In genomic region chr16:73064227-73064995, GRCh38 we compare ENCODE assay signal across 10 cellular contexts. TPM values are rescaled to one million over a fixed set of nuclear protein-coding genes. Genes with fewer than 3 reads are reported as not detected.
DNase-seq lines count a peak whose midpoint lies in the region; ATAC-seq and TF ChIP-seq lines count a peak whose summit lies in the region.
"Had no signal": no experiment of that assay in that cellular context is flagged by ENCODE, and none has a peak within 500 bp of the region (broad histone marks: within the 10 kb centered on the region; RNA-seq: fewer than 3 reads in every experiment).

No MANE protein-coding gene starts in this region.

- peak overlapping the region in 3 of 4 donors; percentile 22 to 87 (median 41) for H3K27ac ChIP-seq in gastroesophageal sphincter
- H3K27ac ChIP-seq in osteoblast (ENCODE audit: low read depth, low read length) = peak overlapping the region; percentile 92
- H3K27ac ChIP-seq in testis = peak overlapping the region in 1 of 2 donors; percentile 15

- no peak for TF ChIP-seq POLR2A in gastroesophageal sphincter (IDR thresholded peaks at IDR 0.05)
- TF ChIP-seq POLR2A in testis (IDR thresholded peaks at IDR 0.05) = no peak

- peaks cover 0 to 96% (median 26%) of the 10 kb centered on the region in 3 donors for H3K4me1 ChIP-seq in gastroesophageal sphincter
- H3K4me1 ChIP-seq in osteoblast (ENCODE audit: insufficient read depth, low read length) = peaks cover 50% of the 10 kb centered on the region
- peaks cover 11% of the 10 kb centered on the region for H3K4me1 ChIP-seq in testis

- H3K9me3 ChIP-seq in T-helper 17 cell (ENCODE audit: control insufficient read depth, low read length, poor library complexity, severe bottlenecking) (no peaks in the 10 kb centered on the region), gastroesophageal sphincter (no peaks in the 10 kb centered on the region), osteoblast (ENCODE audit: low read depth, low read length) (no peaks in the 10 kb centered on the region), testis (no peaks in the 10 kb centered on the region)

- peak overlapping the region; percentile 69 for H2AFZ ChIP-seq in osteoblast (ENCODE audit: low read length)

- H3K36me3 ChIP-seq in gastroesophageal sphincter = no peaks in the 10 kb centered on the region
- H3K36me3 ChIP-seq in osteoblast (ENCODE audit: insufficient read depth, low read length) = no peaks in the 10 kb centered on the region
- H3K36me3 ChIP-seq in testis (ENCODE audit: low read depth, missing control alignments) = no peaks in the 10 kb centered on the region

- peaks cover 9 to 23% of the 10 kb centered on the region in 2 donors for H3K36me3 Mint-ChIP-seq in CD14-positive monocyte
- H3K36me3 Mint-ChIP-seq in T-helper 17 cell (ENCODE audit: low read depth) = no peaks in the 10 kb centered on the region

- H3K9me3 Mint-ChIP-seq in CD14-positive monocyte = peaks cover 0 to 24% (median 14%) of the 10 kb centered on the region in 7 donors

- intact Hi-C loops in CD14-positive monocyte (cut with micrococcal nuclease) = loop anchor here in 1 of 2 donors (2.0 to 10.0 kb wide), 4 partner anchors 88 to 890 kb away; partner anchors contain the start of gene PMFBP1
- intact Hi-C loops in testis (cut with DNase I; ENCODE audit: low total_unique reads) = no loop called here

- peak overlapping the region in 1 of 2 donors; percentile 41 for H3K4me3 ChIP-seq in gastroesophageal sphincter
- peak overlapping the region; percentile 64 for H3K4me3 ChIP-seq in osteoblast (ENCODE audit: insufficient read depth, low read length)
- H3K4me3 ChIP-seq in testis = peak overlapping the region in 1 of 2 donors; percentile 8

- no peak for ATAC-seq in T-helper 17 cell
- ATAC-seq in gastroesophageal sphincter = peak; percentile 16
- no peak for ATAC-seq in HG03095 (IDR thresholded peaks at IDR 0.05; ENCODE audit: unreplicated experiment)
- ATAC-seq: activated CD4-positive, alpha-beta T cell treated with anti-CD3 and anti-CD28 coated beads for 36 hours had no signal

- H3K4me1 Mint-ChIP-seq in CD14-positive monocyte (peaks cover 85% of the 10 kb centered on the region), T-helper 17 cell (peaks cover 12% of the 10 kb centered on the region)

- no peak for TF ChIP-seq EP300 in gastroesophageal sphincter (IDR thresholded peaks at IDR 0.05)

- H3K27ac Mint-ChIP-seq in CD14-positive monocyte = peak overlapping the region in 6 of 7 donors; percentile 46 to 90 (median 78)
- H3K27ac Mint-ChIP-seq in T-helper 17 cell = no peak overlapping the region
- H3K27ac Mint-ChIP-seq: activated CD4-positive, alpha-beta T cell treated with anti-CD3 and anti-CD28 coated beads for 36 hours had no signal

- H3K27me3 ChIP-seq in gastroesophageal sphincter (peaks cover 54% of the 10 kb centered on the region), osteoblast (ENCODE audit: insufficient read depth, low read length) (no peaks in the 10 kb centered on the region), testis (no peaks in the 10 kb centered on the region)

- no peaks in the 10 kb centered on the region for H4K20me1 ChIP-seq in osteoblast (ENCODE audit: insufficient read depth, low read length)

- H3K27me3 Mint-ChIP-seq in CD14-positive monocyte (ENCODE audit: low read depth in 3 of 3) (peaks cover 61 to 76% (median 65%) of the 10 kb centered on the region in 3 donors), T-helper 17 cell (peaks cover 76% of the 10 kb centered on the region)

- peaks cover 16% of the 10 kb centered on the region for H3K79me2 ChIP-seq in osteoblast (ENCODE audit: insufficient read depth, low read length)

- TF ChIP-seq CTCF in CD14-positive monocyte (IDR thresholded peaks at IDR 0.05) (no peak), gastroesophageal sphincter (IDR thresholded peaks at IDR 0.05) (no peak), osteoblast (IDR thresholded peaks at IDR 0.05; ENCODE audit: extremely low read depth, low read depth, low read length) (no peak), testis (IDR thresholded peaks at IDR 0.05) (no peak)

- H3K4me3 Mint-ChIP-seq in CD14-positive monocyte (peak overlapping the region; percentile 71 to 94), T-helper 17 cell (peak overlapping the region; percentile 25)
- H3K4me3 Mint-ChIP-seq: activated CD4-positive, alpha-beta T cell treated with anti-CD3 and anti-CD28 coated beads for 36 hours had no signal

- DNase-seq in CD14-positive monocyte (ENCODE audit: low spot score) = peak; percentile 86
- DNase-seq in T-helper 17 cell = no peak
- DNase-seq in osteoblast (ENCODE audit: insufficient read length, low spot score, missing footprints) = peak; percentile 99
- no peak for DNase-seq in NCI-H2081 (lab: John Stamatoyannopoulos, UW)
- DNase-seq in testis = no peak
- DNase-seq in DMS153 (lab: John Stamatoyannopoulos, UW) = no peak
- DNase-seq: activated CD4-positive, alpha-beta T cell treated with anti-CD3 and anti-CD28 coated beads for 36 hours; NCI-H2081 treated with DMSO at 0.1 percent for 48 hours had no signal

- H3K4me2 ChIP-seq in osteoblast (ENCODE audit: insufficient read depth, low read length) = peak overlapping the region; percentile 83

- WGBS in gastroesophageal sphincter (ENCODE audit: low coverage in 1 of 2), 2 donors = 34 to 46% methylated on average over 12 to 22 of the region's 24 CpGs
- 24 to 31% methylated on average over 24 of the region's 24 CpGs for WGBS in testis, 2 donors

RNA-seq across cellular contexts. Expression of gene ZFHX3, which starts 16.5 kb away (rescaled TPM):
- polyA plus RNA-seq in CD14-positive monocyte (under 1 TPM; 0.42 to 0.43 TPM), testis (ENCODE audit: insufficient read depth, low read depth, low replicate concordance) (3.3 TPM)
- total RNA-seq in T-helper 17 cell (1 to 10 TPM in 1 of 2 donors, under 1 TPM in 1; 0.94 to 2.2 TPM), gastroesophageal sphincter (10 to 100 TPM; 24.0 to 47.1 (median 29.5) TPM), osteoblast (14.1 and 14.5 TPM in 2 replicates), testis (10 to 100 TPM; 15.7 to 19.9 TPM)

Comparison
In these comparisons a context has a peak if more than half of its experiments do, and no peak if none do; other contexts are left out.
1. DNase-seq: peak in CD14-positive monocyte (single experiment) and osteoblast (single experiment); none in T-helper 17 cell (0 of 3), NCI-H2081 (0 of 2), testis (single experiment) and DMS153 (single experiment).